ENCODE assay signal across 1 cellular context in genomic region chr6:33172307-33173227, GRCh38.
TF ChIP-seq lines count a peak whose summit lies in the region.

No MANE protein-coding gene starts in this region.

TF ChIP-seq in GM12878, 131 proteins besides CTCF, POLR2A, EP300 and RAD21 (continued from another document):
- TF ChIP-seq PKNOX1 (IDR thresholded peaks at IDR 0.05) (no peak), ZNF24 (IDR thresholded peaks at IDR 0.05) (no peak), EGR1 (IDR thresholded peaks at IDR 0.05; ENCODE audit: borderline replicate concordance in 1 of 2, low read depth in 2 of 2, low read length in 2 of 2) (no peak), ZNF384 (IDR thresholded peaks at IDR 0.05; ENCODE audit: borderline replicate concordance, low read depth, low read length) (no peak), SMC3 (IDR thresholded peaks at IDR 0.05; ENCODE audit: borderline replicate concordance, low read length) (peak; percentile 88), CEBPB (IDR thresholded peaks at IDR 0.05; ENCODE audit: borderline replicate concordance in 1 of 2, low read depth in 2 of 2, low read length in 2 of 2) (no peak), MXI1 (IDR thresholded peaks at IDR 0.05; ENCODE audit: low read depth, low read length) (0 out of 2 replicates have a peak, but pooled peaks have one; percentile 45), PML (IDR thresholded peaks at IDR 0.05; ENCODE audit: low read length) (no peak)
